14 cellular contexts compared by ENCODE assay signal in the genomic region with DNA sequence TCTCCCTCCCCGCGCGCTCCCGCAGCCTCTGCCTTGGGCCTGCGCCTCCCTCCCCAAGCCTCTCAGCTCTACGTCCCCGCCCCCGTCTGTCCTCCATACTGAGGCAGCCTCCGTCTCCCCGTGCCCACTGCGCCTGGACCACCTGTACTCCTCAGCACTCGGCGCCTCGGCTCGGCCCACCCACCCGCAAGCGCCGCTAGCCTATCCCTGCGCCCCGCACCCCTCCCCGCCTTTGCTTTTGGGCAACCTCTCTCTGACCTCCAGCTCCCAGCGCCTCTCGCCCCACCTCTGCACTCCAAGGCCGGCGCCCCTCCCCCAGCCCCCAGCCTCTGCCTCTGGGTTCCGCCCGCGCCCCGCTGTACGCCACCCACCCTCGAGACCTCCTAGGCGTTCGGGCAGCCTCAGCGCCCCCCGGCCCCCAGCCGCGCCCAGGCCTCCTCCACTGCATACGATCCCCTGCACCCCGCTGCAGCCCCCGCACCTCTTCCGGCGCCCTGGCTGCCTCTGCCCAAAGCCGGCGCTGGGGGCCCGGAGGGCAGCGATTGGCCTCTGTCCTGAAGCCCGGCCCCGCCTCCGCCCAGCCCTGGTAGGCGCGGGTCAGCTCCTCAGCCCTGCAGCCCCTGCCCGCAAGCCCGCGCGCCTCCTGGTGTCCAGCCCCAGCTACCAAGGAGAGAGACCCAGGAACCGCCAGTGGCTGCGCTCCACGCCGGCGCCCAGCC.
DNase-seq lines count a peak whose midpoint lies in the region; ATAC-seq and TF ChIP-seq lines count a peak whose summit lies in the region.
"Had no signal": no experiment of that assay in that cellular context is flagged by ENCODE, and none has a peak within 500 bp of the region (broad histone marks: within the 10 kb centered on the region; RNA-seq: fewer than 3 reads in every experiment).

No MANE protein-coding gene starts in this region.

- H3K27ac ChIP-seq in duodenal mucosa (ENCODE audit: low read depth, low read length): no peak overlapping the region
- no peak overlapping the region for H3K27ac ChIP-seq in mesodermal cell (ENCODE audit: low read depth, low read length, severe bottlenecking)
- H3K27ac ChIP-seq in tibial artery: no peak overlapping the region
- H3K27ac ChIP-seq: breast epithelium, pancreas had no signal

- peak in 1 of 2 donors; percentile 34 for ATAC-seq in activated T-cell treated with anti-CD3 and anti-CD28 coated beads, Interleukin-2, amount 50 U/mL, for 4 hours
- ATAC-seq in HG03342 (IDR thresholded peaks at IDR 0.05; ENCODE audit: unreplicated experiment): no peak
- no peak for ATAC-seq in HG03039 (IDR thresholded peaks at IDR 0.05; ENCODE audit: unreplicated experiment)
- ATAC-seq: pancreas had no signal

- intact Hi-C loops in tibial artery (cut with DNase I; ENCODE audit: low total_unique reads): no loop called here

- peak overlapping the region; percentile 16 for H3K4me3 Mint-ChIP-seq in activated T-cell treated with anti-CD3 and anti-CD28 coated beads, Interleukin-2, amount 50 U/mL, for 4 hours
- no peak overlapping the region for H3K4me3 Mint-ChIP-seq in activated T-cell treated with anti-CD3 and anti-CD28 coated beads, Interleukin-2, amount 50 U/mL, for 24 hours
- H3K4me3 Mint-ChIP-seq: activated B cell treated with CpG ODN at 0.5 μM for 24 hours had no signal

- TF ChIP-seq CTCF in tibial artery (IDR thresholded peaks at IDR 0.05): no peak

- H3K4me1 ChIP-seq in duodenal mucosa (ENCODE audit: control insufficient read depth in 1 of 2, insufficient read depth in 2 of 2, low read length in 2 of 2): no peaks in the 10 kb centered on the region
- H3K4me1 ChIP-seq in mesodermal cell (ENCODE audit: control insufficient read depth, insufficient read depth, low read length, poor library complexity, severe bottlenecking): no peaks in the 10 kb centered on the region
- no peaks in the 10 kb centered on the region for H3K4me1 ChIP-seq in tibial artery
- H3K4me1 ChIP-seq: breast epithelium, pancreas had no signal

- no peaks in the 10 kb centered on the region for H3K36me3 Mint-ChIP-seq in activated T-cell treated with anti-CD3 and anti-CD28 coated beads, Interleukin-2, amount 50 U/mL, for 4 hours (ENCODE audit: insufficient read depth)
- H3K36me3 Mint-ChIP-seq in activated T-cell treated with anti-CD3 and anti-CD28 coated beads, Interleukin-2, amount 50 U/mL, for 24 hours (ENCODE audit: low read depth): no peaks in the 10 kb centered on the region

- WGBS in mesodermal cell (ENCODE audit: insufficient coverage in 2 of 2), 2 experiments: 37 to 40% methylated on average over 23 to 36 of the region's 60 CpGs

- H3K9me3 Mint-ChIP-seq in activated T-cell treated with anti-CD3 and anti-CD28 coated beads, Interleukin-2, amount 50 U/mL, for 4 hours: no peaks in the 10 kb centered on the region
- no peaks in the 10 kb centered on the region for H3K9me3 Mint-ChIP-seq in activated T-cell treated with anti-CD3 and anti-CD28 coated beads, Interleukin-2, amount 50 U/mL, for 24 hours
- H3K9me3 Mint-ChIP-seq: activated B cell treated with CpG ODN at 0.5 μM for 24 hours had no signal

- H3K27me3 ChIP-seq in duodenal mucosa (ENCODE audit: control insufficient read depth in 1 of 2, insufficient read depth in 2 of 2, low read length in 2 of 2) (no peaks in the 10 kb centered on the region), tibial artery (peaks cover 0 to 9% of the 10 kb centered on the region in 2 donors)
- H3K27me3 ChIP-seq: breast epithelium, pancreas had no signal

- H3K4me3 ChIP-seq in duodenal mucosa (ENCODE audit: low read depth in 1 of 2, low read length in 2 of 2) (peak overlapping the region; percentile 47 to 58), mesodermal cell (ENCODE audit: extremely low read depth, insufficient read depth, low read length, poor library complexity, severe bottlenecking) (peak overlapping the region; percentile 38), tibial artery (peak overlapping the region; percentile 36 to 45)
- H3K4me3 ChIP-seq: pancreas had no signal

- H3K27me3 Mint-ChIP-seq in activated T-cell treated with anti-CD3 and anti-CD28 coated beads, Interleukin-2, amount 50 U/mL, for 4 hours (ENCODE audit: low read depth): peaks cover 11% of the 10 kb centered on the region
- no peaks in the 10 kb centered on the region for H3K27me3 Mint-ChIP-seq in activated T-cell treated with anti-CD3 and anti-CD28 coated beads, Interleukin-2, amount 50 U/mL, for 24 hours
- H3K27me3 Mint-ChIP-seq: activated B cell treated with CpG ODN at 0.5 μM for 24 hours had no signal

- H3K4me1 Mint-ChIP-seq in activated T-cell treated with anti-CD3 and anti-CD28 coated beads, Interleukin-2, amount 50 U/mL, for 4 hours (ENCODE audit: low read depth): no peaks in the 10 kb centered on the region
- H3K4me1 Mint-ChIP-seq in activated T-cell treated with anti-CD3 and anti-CD28 coated beads, Interleukin-2, amount 50 U/mL, for 24 hours (ENCODE audit: low read depth): no peaks in the 10 kb centered on the region
- H3K4me1 Mint-ChIP-seq: activated B cell treated with CpG ODN at 0.5 μM for 24 hours had no signal

- no peaks in the 10 kb centered on the region for H3K9me3 ChIP-seq in duodenal mucosa (ENCODE audit: control insufficient read depth in 1 of 2, low read length in 2 of 2)
- peaks cover 3% of the 10 kb centered on the region for H3K9me3 ChIP-seq in mesodermal cell (ENCODE audit: control insufficient read depth, low read length)
- H3K9me3 ChIP-seq in tibial artery: no peaks in the 10 kb centered on the region
- H3K9me3 ChIP-seq: breast epithelium, pancreas had no signal

- no peak overlapping the region for H3K27ac Mint-ChIP-seq in activated T-cell treated with anti-CD3 and anti-CD28 coated beads, Interleukin-2, amount 50 U/mL, for 24 hours
- H3K27ac Mint-ChIP-seq: activated B cell treated with CpG ODN at 0.5 μM for 24 hours had no signal

- no peak overlapping the region for H3K9ac ChIP-seq in duodenal mucosa (ENCODE audit: low read depth in 1 of 2, low read length in 2 of 2)

- DNase-seq in activated T-cell treated with anti-CD3 and anti-CD28 coated beads, Interleukin-2, amount 50 U/mL, for 4 hours: no peak
- DNase-seq in activated T-cell treated with anti-CD3 and anti-CD28 coated beads, Interleukin-2, amount 50 U/mL, for 24 hours: no peak
- DNase-seq in tibial artery: no peak
- DNase-seq in NK-92 treated with Interleukin-12 subunit alpha and Interleukin-12 subunit beta, amount 100 ng/mL, for 24 hours (lab: John Stamatoyannopoulos, UW): no peak
- DNase-seq: activated B cell treated with CpG ODN at 0.5 μM for 24 hours; DMS79 treated with DMSO at 0.1 percent for 48 hours; left cardiac atrium; stimulated activated CD4-positive, alpha-beta T cell treated with anti-CD3 and anti-CD28 coated beads, Interleukin-4, amount 100 ng/mL, for 4 hours had no signal

- H3K36me3 ChIP-seq in duodenal mucosa (ENCODE audit: control insufficient read depth in 1 of 2, insufficient read depth in 2 of 2, low read length in 2 of 2) (no peaks in the 10 kb centered on the region), mesodermal cell (ENCODE audit: control insufficient read depth, insufficient read depth, low read length) (no peaks in the 10 kb centered on the region), tibial artery (no peaks in the 10 kb centered on the region)
- H3K36me3 ChIP-seq: breast epithelium, pancreas had no signal
